3 cellular contexts compared by ENCODE assay signal in genomic region chr12:55548235-55548634, GRCh38. TPM values are rescaled to one million over a fixed set of nuclear protein-coding genes. Genes with fewer than 3 reads are reported as not detected.
"Had no signal": no experiment of that assay in that cellular context is flagged by ENCODE, and none has a peak within 500 bp of the region (broad histone marks: within the 10 kb centered on the region; RNA-seq: fewer than 3 reads in every experiment).

No MANE protein-coding gene starts in this region.

RNA-seq across cellular contexts. Expression of gene OR6C4, which starts 1.2 kb away (rescaled TPM):
- polyA plus RNA-seq: GM23248, IMR-90, K562 had no signal

RNA-seq across cellular contexts. Expression of gene OR2AP1, which starts 24.0 kb away (rescaled TPM):
- polyA plus RNA-seq: GM23248, IMR-90, K562 had no signal

RNA-seq across cellular contexts. Expression of gene OR6C68, which starts 56.1 kb away (rescaled TPM):
- polyA plus RNA-seq: GM23248, IMR-90, K562 had no signal
